ENCODE assay signal across 2 cellular contexts in the genomic region with DNA sequence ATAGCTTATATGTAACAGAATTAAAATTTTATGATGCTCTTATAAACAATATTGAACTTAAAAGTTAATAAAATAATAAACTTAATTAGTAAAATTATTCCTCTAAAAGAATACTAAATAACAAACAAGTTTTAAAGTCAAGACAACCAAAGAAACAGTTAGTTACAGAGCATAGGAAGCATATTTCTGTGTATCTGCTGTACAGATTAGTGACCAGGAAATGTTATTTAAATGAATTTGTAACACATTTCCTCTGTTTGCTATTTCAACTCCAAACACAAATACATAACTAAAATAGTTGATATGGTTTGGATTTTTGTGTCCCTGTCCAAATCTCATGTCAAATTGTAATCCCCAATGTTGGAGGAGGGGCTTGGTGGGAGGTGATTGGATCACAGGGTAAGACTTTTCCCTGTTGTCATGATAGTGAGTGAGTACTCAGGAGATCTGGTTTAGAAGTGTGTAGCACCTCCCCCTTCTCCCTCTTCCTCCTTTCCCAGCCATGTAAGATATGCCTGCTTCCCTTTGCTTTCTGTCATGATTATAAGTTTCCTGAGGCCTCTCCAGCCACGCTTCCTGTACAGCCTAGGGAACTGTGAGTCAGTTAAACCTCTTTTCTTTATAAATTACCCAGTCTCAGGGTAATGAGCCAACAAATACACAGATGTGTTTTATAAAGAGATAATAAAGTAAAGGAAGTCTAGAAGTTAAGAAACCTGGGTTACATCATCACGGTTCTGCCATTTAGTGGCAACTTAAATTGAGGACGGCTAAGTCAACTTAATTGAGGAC.
TF ChIP-seq lines count a peak whose summit lies in the region.

No MANE protein-coding gene starts in this region.

TF ChIP-seq in IMR-90, 13 proteins besides CTCF, POLR2A, EP300 and RAD21:
- TF ChIP-seq MXI1 (IDR thresholded peaks at IDR 0.05; ENCODE audit: borderline replicate concordance, low read depth, low read length) (no peak), FOS (IDR thresholded peaks at IDR 0.05; ENCODE audit: low read depth, low read length) (no peak), SMC3 (IDR thresholded peaks at IDR 0.05; ENCODE audit: low read depth, low read length) (no peak)
- TF ChIP-seq, protein P1, sequence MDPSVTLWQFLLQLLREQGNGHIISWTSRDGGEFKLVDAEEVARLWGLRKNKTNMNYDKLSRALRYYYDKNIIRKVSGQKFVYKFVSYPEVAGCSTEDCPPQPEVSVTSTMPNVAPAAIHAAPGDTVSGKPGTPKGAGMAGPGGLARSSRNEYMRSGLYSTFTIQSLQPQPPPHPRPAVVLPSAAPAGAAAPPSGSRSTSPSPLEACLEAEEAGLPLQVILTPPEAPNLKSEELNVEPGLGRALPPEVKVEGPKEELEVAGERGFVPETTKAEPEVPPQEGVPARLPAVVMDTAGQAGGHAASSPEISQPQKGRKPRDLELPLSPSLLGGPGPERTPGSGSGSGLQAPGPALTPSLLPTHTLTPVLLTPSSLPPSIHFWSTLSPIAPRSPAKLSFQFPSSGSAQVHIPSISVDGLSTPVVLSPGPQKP (IDR thresholded peaks at IDR 0.05; ENCODE audit: borderline replicate concordance, low read depth, low read length), result no peak

TF ChIP-seq in HepG2, 621 proteins besides CTCF, POLR2A, EP300 and RAD21:
- TF ChIP-seq GATAD1 (CRISPR knock-in tag; IDR thresholded peaks at IDR 0.05) (no peak), ARID2 (CRISPR knock-in tag; IDR thresholded peaks at IDR 0.05; ENCODE audit: borderline replicate concordance) (0 out of 2 replicates have a peak, but pooled peaks have one; percentile 45), RBM22 (optimal IDR thresholded peaks at IDR 0.05; ENCODE audit: low read length) (peak; percentile 75)
TF ChIP-seq in HepG2: peak in this region for 2.
